Comparison of ENCODE assay signal across 8 cellular contexts in genomic region chr19:55080121-55080914, GRCh38. TPM values are rescaled to one million over a fixed set of nuclear protein-coding genes. Genes with fewer than 3 reads are reported as not detected.
DNase-seq lines count a peak whose midpoint lies in the region; ATAC-seq and TF ChIP-seq lines count a peak whose summit lies in the region.

No MANE protein-coding gene starts in this region.

- peak overlapping the region; percentile 78 to 97 (median 89); a peak in 6 of 7 replicates for H3K27ac Mint-ChIP-seq in H9
- H3K27ac Mint-ChIP-seq in endodermal cell = peak overlapping the region; percentile 32
- H3K27ac Mint-ChIP-seq in stimulated activated naive CD8-positive, alpha-beta T cell treated with anti-CD3 and anti-CD28 coated beads, Interleukin-15, amount 100 ng/mL, for 72 hours = peak overlapping the region; percentile 31 to 79

- no peak overlapping the region for H3K4ac ChIP-seq in H9 (ENCODE audit: low read depth, low read length)

- H2BK15ac ChIP-seq in H9 (ENCODE audit: low read depth, low read length) = no peak overlapping the region

- H2BK12ac ChIP-seq in H9 (ENCODE audit: insufficient read length, low read depth, low read length) = no peak overlapping the region

- no peak overlapping the region for H2BK20ac ChIP-seq in H9 (ENCODE audit: low read depth, low read length, poor library complexity, severe bottlenecking)

- no peak overlapping the region for H4K5ac ChIP-seq in H9 (ENCODE audit: insufficient read length, low read depth, low read length)

- TF ChIP-seq CTCF in H9 (conservative IDR thresholded peaks at IDR 0.05) = no peak
- TF ChIP-seq CTCF in endodermal cell (conservative IDR thresholded peaks at IDR 0.05) = no peak

- DNase-seq in H9 = peak; percentile 92
- peak; percentile 27 for DNase-seq in NCI-H345 treated with DMSO at 0.1 percent for 48 hours (lab: John Stamatoyannopoulos, UW; ENCODE audit: unreplicated experiment)
- DNase-seq in activated CD4-positive, alpha-beta T cell treated with anti-CD3 and anti-CD28 coated beads, Interleukin-2, amount 50 U/mL, for 4 hours = peak; percentile 34 to 37
- peak; percentile 98 for DNase-seq in endodermal cell
- peak; percentile 69 for DNase-seq in mucosa of gallbladder (ENCODE audit: low spot score)
- DNase-seq in stimulated activated naive CD8-positive, alpha-beta T cell treated with anti-CD3 and anti-CD28 coated beads, Interleukin-15, amount 100 ng/mL, for 72 hours = peak; percentile 76 to 80

- H3K9me3 ChIP-seq in H9 (ENCODE audit: control insufficient read depth, low read depth, low read length) (no peaks in the 10 kb centered on the region), endodermal cell (ENCODE audit: control insufficient read depth, low read length) (no peaks in the 10 kb centered on the region)

- H3K14ac ChIP-seq in H9 (ENCODE audit: insufficient read depth, low read length) = no peak overlapping the region

- no peaks in the 10 kb centered on the region for H4K20me1 ChIP-seq in H9 (ENCODE audit: control insufficient read depth, insufficient read depth, insufficient read length)

- H3K79me2 ChIP-seq in ACC112 (ENCODE audit: control insufficient read depth, insufficient read depth, low read length, unreplicated experiment) (no peaks in the 10 kb centered on the region), H9 (ENCODE audit: insufficient read depth, low read length) (no peaks in the 10 kb centered on the region)

- H3K9me3 Mint-ChIP-seq in H9 (peaks cover 0 to 3% of the 10 kb centered on the region in 2 experiments; a peak in 1 of 5 replicates), endodermal cell (peaks cover 9% of the 10 kb centered on the region)
- H3K9me3 Mint-ChIP-seq in stimulated activated naive CD8-positive, alpha-beta T cell treated with anti-CD3 and anti-CD28 coated beads, Interleukin-15, amount 100 ng/mL, for 72 hours = peaks cover 3 to 12% of the 10 kb centered on the region in 2 donors

- no peak overlapping the region for H2BK120ac ChIP-seq in H9 (ENCODE audit: low read depth, low read length, poor library complexity, severe bottlenecking)

- peaks cover 7 to 11% (median 10%) of the 10 kb centered on the region in 3 experiments for H3K36me3 Mint-ChIP-seq in H9 (ENCODE audit: insufficient read depth in 1 of 3, low read depth in 3 of 3)
- peaks cover 8% of the 10 kb centered on the region for H3K36me3 Mint-ChIP-seq in endodermal cell (ENCODE audit: low read depth)

- ATAC-seq in stimulated activated naive CD8-positive, alpha-beta T cell treated with anti-CD3 and anti-CD28 coated beads, Interleukin-15, amount 100 ng/mL, for 72 hours = peak; percentile 80
- no peak for ATAC-seq in GM21786 (IDR thresholded peaks at IDR 0.05; ENCODE audit: unreplicated experiment)

- H3K4me1 ChIP-seq in ACC112 (ENCODE audit: control insufficient read depth, insufficient read depth, low read length, unreplicated experiment) (no peaks in the 10 kb centered on the region), H9 (ENCODE audit: insufficient read depth, low read length) (peaks cover 2% of the 10 kb centered on the region; the same call in 1 of the 2 replicates), endodermal cell (ENCODE audit: control insufficient read depth, insufficient read depth, low read length) (no peaks in the 10 kb centered on the region)

- H4K8ac ChIP-seq in H9 (replicated peaks; ENCODE audit: insufficient read length, low read depth, low read length) = no peak overlapping the region

- WGBS in H9 (ENCODE audit: extremely low coverage, insufficient read length, low lambda C conversion rate) = no CpG with 5 or more reads among the region's 55 CpGs
- 10 to 13% methylated on average over 28 to 54 of the region's 55 CpGs for WGBS in endodermal cell (ENCODE audit: insufficient coverage in 1 of 2, insufficient read length in 1 of 2), 2 experiments

- H3T11ph ChIP-seq in H9 (ENCODE audit: low read length) = no peak overlapping the region

- H3K4me2 ChIP-seq in H9 (ENCODE audit: insufficient read depth, insufficient read length, low read length) = peak overlapping the region; percentile 77

- H3K27me3 Mint-ChIP-seq in H9 (ENCODE audit: low read depth) = peaks cover 63% of the 10 kb centered on the region
- peaks cover 78% of the 10 kb centered on the region for H3K27me3 Mint-ChIP-seq in endodermal cell (ENCODE audit: insufficient read depth)
- H3K27me3 Mint-ChIP-seq in stimulated activated naive CD8-positive, alpha-beta T cell treated with anti-CD3 and anti-CD28 coated beads, Interleukin-15, amount 100 ng/mL, for 72 hours = peaks cover 71% of the 10 kb centered on the region

- H3K4me1 Mint-ChIP-seq in H9 (peaks cover 20 to 47% of the 10 kb centered on the region in 2 experiments), endodermal cell (peaks cover 15% of the 10 kb centered on the region)
- H3K4me1 Mint-ChIP-seq in stimulated activated naive CD8-positive, alpha-beta T cell treated with anti-CD3 and anti-CD28 coated beads, Interleukin-15, amount 100 ng/mL, for 72 hours = peaks cover 47% of the 10 kb centered on the region

- H3K4me3 ChIP-seq in ACC112 (ENCODE audit: low read depth, low read length) (peak overlapping the region; percentile 78), endodermal cell (ENCODE audit: low read length) (peak overlapping the region; percentile 81)

- H3K27me3 ChIP-seq in ACC112 (ENCODE audit: insufficient read depth, low read length) (peaks cover 21% of the 10 kb centered on the region), H9 (ENCODE audit: insufficient read depth, low read length) (no peaks in the 10 kb centered on the region; the same call in 1 of the 2 replicates), endodermal cell (ENCODE audit: control insufficient read depth, insufficient read depth, low read length, poor library complexity, severe bottlenecking) (peaks cover 55% of the 10 kb centered on the region)

- H3K56ac ChIP-seq in H9 (ENCODE audit: insufficient read length, low read depth, low read length) = no peak overlapping the region

- no peak overlapping the region for H3K23ac ChIP-seq in H9 (ENCODE audit: insufficient read length, low read depth, low read length)

- no peak overlapping the region for H4K91ac ChIP-seq in H9 (ENCODE audit: insufficient read length, low read depth, low read length)

- no peaks in the 10 kb centered on the region for H3K79me1 ChIP-seq in H9 (ENCODE audit: insufficient read depth, low read depth, low read length, poor library complexity, severe bottlenecking)

- H3K18ac ChIP-seq in H9 (ENCODE audit: insufficient read length, low read depth, low read length) = peak overlapping the region; percentile 55

- no peak overlapping the region for H2AK5ac ChIP-seq in H9 (ENCODE audit: insufficient read length, low read length)

- no peaks in the 10 kb centered on the region for H3K36me3 ChIP-seq in ACC112 (ENCODE audit: insufficient read depth, low read length)
- H3K36me3 ChIP-seq in endodermal cell (ENCODE audit: control insufficient read depth, insufficient read depth, low read length) = no peaks in the 10 kb centered on the region

- H3K9ac ChIP-seq in H9 (ENCODE audit: extremely low read depth, insufficient read length, low read length) (no peak overlapping the region), endodermal cell (ENCODE audit: extremely low read depth, low read length, poor library complexity, severe bottlenecking) (peak overlapping the region; percentile 31)

- peaks cover 20% of the 10 kb centered on the region for H3K23me2 ChIP-seq in H9 (ENCODE audit: insufficient read length, low read depth, low read length, poor library complexity, severe bottlenecking)

- no peak overlapping the region for H2BK5ac ChIP-seq in H9 (ENCODE audit: insufficient read length, low read length)

- peak overlapping the region; percentile 73 to 87 for H3K4me3 Mint-ChIP-seq in H9
- peak overlapping the region; percentile 68 for H3K4me3 Mint-ChIP-seq in endodermal cell
- H3K4me3 Mint-ChIP-seq in stimulated activated naive CD8-positive, alpha-beta T cell treated with anti-CD3 and anti-CD28 coated beads, Interleukin-15, amount 100 ng/mL, for 72 hours = peak overlapping the region; percentile 84 to 88

- H2AFZ ChIP-seq in ACC112 (ENCODE audit: low read length, unreplicated experiment) (peak overlapping the region; percentile 83), H9 (ENCODE audit: low read length) (no peak overlapping the region)

- H3K27ac ChIP-seq in ACC112 (ENCODE audit: low read depth, low read length) = no peak overlapping the region
- H3K27ac ChIP-seq in H9 (ENCODE audit: insufficient read length, low read depth, low read length) = no peak overlapping the region
- H3K27ac ChIP-seq in endodermal cell (ENCODE audit: low read depth, low read length) = no peak overlapping the region

RNA-seq across cellular contexts. Expression of gene EPS8L1, which starts 4.6 kb away (rescaled TPM):
- total RNA-seq in H9 (2021) (21.2 and 24.0 TPM in 2 replicates), endodermal cell (10 to 100 TPM; 29.4 to 52.8 TPM), mucosa of gallbladder (127 TPM)
- polyA plus RNA-seq in endodermal cell (2013, experiment 1 of 2) = 14.5 TPM
- polyA plus RNA-seq in endodermal cell (2013, experiment 2 of 2) = 14.3 TPM

RNA-seq across cellular contexts. Expression of gene RDH13, which starts 17.4 kb away (rescaled TPM):
- total RNA-seq in H9 (2021) = 21.1 and 21.5 TPM in 2 replicates
- total RNA-seq in endodermal cell = 10 to 100 TPM; 20.6 to 39.0 TPM
- 9.6 TPM for polyA plus RNA-seq in endodermal cell (2013, experiment 1 of 2)
- 9.2 TPM for polyA plus RNA-seq in endodermal cell (2013, experiment 2 of 2)
- 63.0 TPM for total RNA-seq in mucosa of gallbladder

RNA-seq across cellular contexts. Expression of gene PPP1R12C, which starts 37.1 kb away (rescaled TPM):
- total RNA-seq in H9 (2021) = 79.9 and 87.7 TPM in 2 replicates
- 100 to 1,000 TPM in 1 of 2 donors, 10 to 100 TPM in 1; 98.2 to 107 TPM for total RNA-seq in endodermal cell
- 53.5 TPM for polyA plus RNA-seq in endodermal cell (2013, experiment 1 of 2)
- polyA plus RNA-seq in endodermal cell (2013, experiment 2 of 2) = 49.1 TPM
- 189 TPM for total RNA-seq in mucosa of gallbladder

RNA-seq across cellular contexts. Expression of gene GP6, which starts 42.3 kb away (rescaled TPM):
- total RNA-seq in H9 (2021) (0.15 and 0.53 TPM in 2 replicates), endodermal cell (under 1 TPM in 1 of 2 donors, not detected in 1; 0.22 TPM), mucosa of gallbladder (0.72 TPM)
- not detected for polyA plus RNA-seq in endodermal cell (2013, experiment 1 of 2)
- polyA plus RNA-seq in endodermal cell (2013, experiment 2 of 2) = 0.41 TPM

Comparison
In these comparisons a context has a peak if more than half of its experiments do, and no peak if none do; other contexts are left out.
1. DNase-seq: peak in every context shown above with its lines; median percentile 98 in endodermal cell; 92 in H9; 78 in stimulated activated naive CD8-positive, alpha-beta T cell treated with anti-CD3 and anti-CD28 coated beads, Interleukin-15, amount 100 ng/mL, for 72 hours; 69 in mucosa of gallbladder; 36 in activated CD4-positive, alpha-beta T cell treated with anti-CD3 and anti-CD28 coated beads, Interleukin-2, amount 50 U/mL, for 4 hours; 27 in NCI-H345 treated with DMSO at 0.1 percent for 48 hours.
2. H3K27ac Mint-ChIP-seq: peak in every context shown above with its lines; median percentile 89 in H9; 55 in stimulated activated naive CD8-positive, alpha-beta T cell treated with anti-CD3 and anti-CD28 coated beads, Interleukin-15, amount 100 ng/mL, for 72 hours; 32 in endodermal cell.